Comparison of ENCODE assay signal across 12 cellular contexts in the genomic region with DNA sequence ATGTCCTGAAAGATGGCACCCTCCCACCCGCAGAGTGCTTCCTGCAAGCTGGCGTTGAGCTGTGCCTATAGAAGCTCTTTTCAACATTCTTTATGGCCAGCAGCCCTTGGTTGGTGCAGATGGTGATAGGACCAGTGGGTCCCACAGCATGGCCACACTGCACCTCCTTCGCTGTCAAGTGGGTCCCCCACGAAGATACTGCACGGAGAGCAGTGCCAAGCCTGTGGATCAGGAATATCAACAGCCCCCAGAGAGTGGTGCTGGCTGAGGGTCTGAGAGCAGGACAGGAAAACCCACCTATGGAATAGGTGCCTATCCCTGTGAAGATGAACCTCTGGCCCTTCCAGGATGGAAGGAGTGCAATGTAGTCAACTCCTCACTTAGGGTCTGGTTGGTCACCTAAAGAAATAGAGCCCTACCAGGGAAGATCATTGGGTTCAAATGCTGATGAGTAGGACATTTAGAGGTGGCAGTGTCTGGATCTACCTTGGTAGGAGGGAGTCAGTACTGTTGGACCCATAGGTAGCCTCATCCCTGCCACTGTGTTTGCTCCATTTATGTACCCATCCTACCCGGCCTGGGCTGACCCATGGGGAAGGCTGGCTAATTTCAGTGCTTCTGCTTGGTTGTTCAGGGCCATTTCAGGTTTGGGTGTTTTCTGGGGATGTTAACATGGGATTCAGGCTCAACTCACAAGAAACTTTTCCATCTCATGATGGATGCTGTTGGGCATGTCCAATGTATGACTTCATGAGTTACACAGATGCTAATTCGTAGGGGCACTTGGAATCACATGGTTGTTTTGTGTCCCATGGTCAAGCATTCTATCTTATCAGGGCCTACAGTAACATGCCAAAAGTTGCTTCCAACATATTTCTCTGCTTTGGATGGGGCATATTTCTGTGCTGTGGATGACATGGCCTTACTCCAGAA. TPM values are rescaled to one million over a fixed set of nuclear protein-coding genes. Genes with fewer than 3 reads are reported as not detected.
DNase-seq lines count a peak whose midpoint lies in the region; ATAC-seq and TF ChIP-seq lines count a peak whose summit lies in the region.
"Had no signal": no experiment of that assay in that cellular context is flagged by ENCODE, and none has a peak within 500 bp of the region (broad histone marks: within the 10 kb centered on the region; RNA-seq: fewer than 3 reads in every experiment).

No MANE protein-coding gene starts in this region.

- H3K9me2 ChIP-seq in MM.1S (replicated peaks; ENCODE audit: insufficient read depth, low read length), result no peaks in the 10 kb centered on the region

- DNase-seq in CD8-positive, alpha-beta memory T cell, result peak in 2 of 5 donors; percentile 13 to 33
- DNase-seq in MM.1S (no peak), tibial artery (no peak), NCI-H2196 treated with DMSO at 0.1 percent for 48 hours (lab: John Stamatoyannopoulos, UW; ENCODE audit: unreplicated experiment) (no peak), NCI-H510A treated with DMSO at 0.1 percent for 48 hours (lab: John Stamatoyannopoulos, UW) (no peak)
- DNase-seq in effector memory CD8-positive, alpha-beta T cell, result no peak
- DNase-seq: NCI-H1694 treated with DMSO at 0.1 percent for 48 hours, OCI-M1 had no signal

- ATAC-seq in effector memory CD8-positive, alpha-beta T cell (replicated peaks), result no peak
- ATAC-seq in HG03469 (IDR thresholded peaks at IDR 0.05; ENCODE audit: unreplicated experiment), result no peak
- ATAC-seq: esophagus mucosa had no signal

- no peak for TF ChIP-seq CTCF in MM.1S (IDR thresholded peaks at IDR 0.05; ENCODE audit: low read length)
- no peak for TF ChIP-seq CTCF in tibial artery (IDR thresholded peaks at IDR 0.05)

- H4K20me1 ChIP-seq in MM.1S (ENCODE audit: insufficient read depth, low read length), result no peaks in the 10 kb centered on the region

- intact Hi-C loops in tibial artery (cut with DNase I; ENCODE audit: low total_unique reads), result no loop called here

- no peak overlapping the region for H2AFZ ChIP-seq in MM.1S (ENCODE audit: low read length)

- H3F3A ChIP-seq in MM.1S (ENCODE audit: insufficient read depth, low read length), result peaks cover 5% of the 10 kb centered on the region; the same call in 1 of the 2 replicates

- no peaks in the 10 kb centered on the region for H3K36me3 ChIP-seq in CD8-positive, alpha-beta memory T cell (ENCODE audit: insufficient read depth, low read length)
- no peaks in the 10 kb centered on the region for H3K36me3 ChIP-seq in MM.1S (replicated peaks; ENCODE audit: insufficient read depth, low read length)
- H3K36me3 ChIP-seq in rectal smooth muscle tissue (ENCODE audit: control insufficient read depth, insufficient read depth, low read length), result peaks cover 2% of the 10 kb centered on the region
- no peaks in the 10 kb centered on the region for H3K36me3 ChIP-seq in tibial artery
- H3K36me3 ChIP-seq: ascending aorta had no signal

- no peaks in the 10 kb centered on the region for H3K27me3 ChIP-seq in CD8-positive, alpha-beta memory T cell (ENCODE audit: insufficient read depth, low read length, poor library complexity, severe bottlenecking)
- H3K27me3 ChIP-seq in MM.1S (replicated peaks; ENCODE audit: insufficient read depth, low read length) (no peaks in the 10 kb centered on the region), rectal smooth muscle tissue (ENCODE audit: control insufficient read depth, insufficient read depth, low read length) (no peaks in the 10 kb centered on the region), tibial artery (no peaks in the 10 kb centered on the region)
- H3K27me3 ChIP-seq: ascending aorta had no signal

- H3K9ac ChIP-seq in MM.1S (ENCODE audit: low read length) (no peak overlapping the region), rectal smooth muscle tissue (ENCODE audit: low read length) (no peak overlapping the region)

- H3K27ac Mint-ChIP-seq in CD8-positive, alpha-beta memory T cell, result peak overlapping the region; percentile 97 to 100 (median 100)
- H3K27ac Mint-ChIP-seq in effector memory CD8-positive, alpha-beta T cell, result peak overlapping the region; percentile 100

- POLR2A ChIA-PET in CD8-positive, alpha-beta memory T cell (lab: Charles Lee), result no interaction called here

- peaks cover 22% of the 10 kb centered on the region for H3K79me2 ChIP-seq in MM.1S (ENCODE audit: low read length)

- H3K4me1 ChIP-seq in CD8-positive, alpha-beta memory T cell (ENCODE audit: insufficient read depth, low read length), result peaks cover 66% of the 10 kb centered on the region
- peaks cover 24% of the 10 kb centered on the region for H3K4me1 ChIP-seq in MM.1S (ENCODE audit: low read length)
- H3K4me1 ChIP-seq in rectal smooth muscle tissue (ENCODE audit: control insufficient read depth, insufficient read depth, low read length), result no peaks in the 10 kb centered on the region
- peaks cover 0 to 11% (median 8%) of the 10 kb centered on the region in 4 donors for H3K4me1 ChIP-seq in tibial artery

- H3K4me3 ChIP-seq in CD8-positive, alpha-beta memory T cell (ENCODE audit: low read length), result peak overlapping the region; percentile 92
- H3K4me3 ChIP-seq in MM.1S (ENCODE audit: low read length) (no peak overlapping the region), rectal smooth muscle tissue (ENCODE audit: low read length) (peak overlapping the region; percentile 72), tibial artery (no peak overlapping the region)

- H3K27me3 Mint-ChIP-seq in CD8-positive, alpha-beta memory T cell, result peaks cover 0 to 1% of the 10 kb centered on the region in 2 donors
- no peaks in the 10 kb centered on the region for H3K27me3 Mint-ChIP-seq in effector memory CD8-positive, alpha-beta T cell

- H3K4me1 Mint-ChIP-seq in CD8-positive, alpha-beta memory T cell, result peaks cover 75 to 84% (median 82%) of the 10 kb centered on the region in 3 donors
- H3K4me1 Mint-ChIP-seq in effector memory CD8-positive, alpha-beta T cell (ENCODE audit: low read depth in 2 of 2), result peaks cover 71 to 76% of the 10 kb centered on the region in 2 donors

- peak overlapping the region; percentile 71; the same call in 1 of the 2 replicates for H3K4me2 ChIP-seq in MM.1S (ENCODE audit: low read depth, low read length)

- peaks cover 15 to 66% (median 27%) of the 10 kb centered on the region in 3 donors for H3K36me3 Mint-ChIP-seq in CD8-positive, alpha-beta memory T cell
- peaks cover 71% of the 10 kb centered on the region for H3K36me3 Mint-ChIP-seq in effector memory CD8-positive, alpha-beta T cell (ENCODE audit: insufficient read depth)

- H3K9me3 ChIP-seq in CD8-positive, alpha-beta memory T cell (ENCODE audit: low read length), result no peaks in the 10 kb centered on the region
- H3K9me3 ChIP-seq in MM.1S (replicated peaks; ENCODE audit: insufficient read depth, low read length), result no peaks in the 10 kb centered on the region
- H3K9me3 ChIP-seq in tibial artery, result no peaks in the 10 kb centered on the region
- H3K9me3 ChIP-seq: ascending aorta had no signal

- no peaks in the 10 kb centered on the region for H3K9me3 Mint-ChIP-seq in CD8-positive, alpha-beta memory T cell
- no peaks in the 10 kb centered on the region for H3K9me3 Mint-ChIP-seq in effector memory CD8-positive, alpha-beta T cell

- CTCF ChIA-PET in CD8-positive, alpha-beta memory T cell (lab: Charles Lee), result no interaction called here

- peak overlapping the region; percentile 99 to 100 (median 99) for H3K4me3 Mint-ChIP-seq in CD8-positive, alpha-beta memory T cell
- peak overlapping the region; percentile 100 for H3K4me3 Mint-ChIP-seq in effector memory CD8-positive, alpha-beta T cell

- H3K27ac ChIP-seq in CD8-positive, alpha-beta memory T cell (ENCODE audit: low read depth, low read length), result peak overlapping the region; percentile 96
- H3K27ac ChIP-seq in MM.1S (ENCODE audit: low read length), result no peak overlapping the region; the same call in 1 of the 2 replicates
- no peak overlapping the region for H3K27ac ChIP-seq in rectal smooth muscle tissue (ENCODE audit: low read depth, low read length)
- H3K27ac ChIP-seq in tibial artery, result no peak overlapping the region
- H3K27ac ChIP-seq: ascending aorta had no signal

RNA-seq across cellular contexts. Expression of gene MICB, which starts 33.4 kb away (rescaled TPM):
- total RNA-seq in CD8-positive, alpha-beta memory T cell, result 10 to 100 TPM; 21.9 to 22.3 TPM
- 12.0 TPM for polyA plus RNA-seq in CD8-positive, alpha-beta memory T cell

Comparison
In these comparisons a context has a peak if more than half of its experiments do, and no peak if none do; other contexts are left out.
1. H3K4me3 ChIP-seq: peak in CD8-positive, alpha-beta memory T cell (single experiment) and rectal smooth muscle tissue (single experiment); none in MM.1S (single experiment) and tibial artery (0 of 2).